1 cellular context compared by ENCODE assay signal in the genomic region with DNA sequence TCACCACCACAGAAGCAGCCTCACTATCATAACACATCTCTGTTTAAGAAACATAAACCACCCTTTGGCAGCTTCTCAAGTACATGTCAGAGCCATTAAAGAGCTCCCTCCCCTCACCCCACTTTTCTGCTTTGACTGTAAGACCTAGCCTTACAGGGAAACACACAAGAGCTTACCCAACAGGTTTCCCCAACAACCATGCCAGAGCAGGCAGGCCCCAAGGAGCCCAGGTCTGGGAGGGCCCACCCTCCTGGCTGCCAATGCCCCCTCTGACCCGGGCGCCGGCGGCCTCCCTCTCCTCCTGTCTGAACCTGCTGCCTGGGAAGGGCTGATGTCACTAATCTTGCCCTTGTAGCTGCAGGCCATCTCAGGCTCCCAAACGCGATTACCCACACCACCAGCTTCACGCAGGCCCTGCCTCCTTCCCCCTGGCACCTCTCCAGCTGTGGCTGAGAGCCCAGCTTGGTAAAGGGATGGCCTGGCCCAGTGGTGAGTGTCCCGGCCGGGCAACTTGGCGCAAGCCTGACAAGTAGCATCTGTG.
TF ChIP-seq lines count a peak whose summit lies in the region.

No MANE protein-coding gene starts in this region.

TF ChIP-seq in HepG2, 621 proteins besides CTCF, POLR2A, EP300 and RAD21 (continued from another document):
- TF ChIP-seq, protein P1, sequence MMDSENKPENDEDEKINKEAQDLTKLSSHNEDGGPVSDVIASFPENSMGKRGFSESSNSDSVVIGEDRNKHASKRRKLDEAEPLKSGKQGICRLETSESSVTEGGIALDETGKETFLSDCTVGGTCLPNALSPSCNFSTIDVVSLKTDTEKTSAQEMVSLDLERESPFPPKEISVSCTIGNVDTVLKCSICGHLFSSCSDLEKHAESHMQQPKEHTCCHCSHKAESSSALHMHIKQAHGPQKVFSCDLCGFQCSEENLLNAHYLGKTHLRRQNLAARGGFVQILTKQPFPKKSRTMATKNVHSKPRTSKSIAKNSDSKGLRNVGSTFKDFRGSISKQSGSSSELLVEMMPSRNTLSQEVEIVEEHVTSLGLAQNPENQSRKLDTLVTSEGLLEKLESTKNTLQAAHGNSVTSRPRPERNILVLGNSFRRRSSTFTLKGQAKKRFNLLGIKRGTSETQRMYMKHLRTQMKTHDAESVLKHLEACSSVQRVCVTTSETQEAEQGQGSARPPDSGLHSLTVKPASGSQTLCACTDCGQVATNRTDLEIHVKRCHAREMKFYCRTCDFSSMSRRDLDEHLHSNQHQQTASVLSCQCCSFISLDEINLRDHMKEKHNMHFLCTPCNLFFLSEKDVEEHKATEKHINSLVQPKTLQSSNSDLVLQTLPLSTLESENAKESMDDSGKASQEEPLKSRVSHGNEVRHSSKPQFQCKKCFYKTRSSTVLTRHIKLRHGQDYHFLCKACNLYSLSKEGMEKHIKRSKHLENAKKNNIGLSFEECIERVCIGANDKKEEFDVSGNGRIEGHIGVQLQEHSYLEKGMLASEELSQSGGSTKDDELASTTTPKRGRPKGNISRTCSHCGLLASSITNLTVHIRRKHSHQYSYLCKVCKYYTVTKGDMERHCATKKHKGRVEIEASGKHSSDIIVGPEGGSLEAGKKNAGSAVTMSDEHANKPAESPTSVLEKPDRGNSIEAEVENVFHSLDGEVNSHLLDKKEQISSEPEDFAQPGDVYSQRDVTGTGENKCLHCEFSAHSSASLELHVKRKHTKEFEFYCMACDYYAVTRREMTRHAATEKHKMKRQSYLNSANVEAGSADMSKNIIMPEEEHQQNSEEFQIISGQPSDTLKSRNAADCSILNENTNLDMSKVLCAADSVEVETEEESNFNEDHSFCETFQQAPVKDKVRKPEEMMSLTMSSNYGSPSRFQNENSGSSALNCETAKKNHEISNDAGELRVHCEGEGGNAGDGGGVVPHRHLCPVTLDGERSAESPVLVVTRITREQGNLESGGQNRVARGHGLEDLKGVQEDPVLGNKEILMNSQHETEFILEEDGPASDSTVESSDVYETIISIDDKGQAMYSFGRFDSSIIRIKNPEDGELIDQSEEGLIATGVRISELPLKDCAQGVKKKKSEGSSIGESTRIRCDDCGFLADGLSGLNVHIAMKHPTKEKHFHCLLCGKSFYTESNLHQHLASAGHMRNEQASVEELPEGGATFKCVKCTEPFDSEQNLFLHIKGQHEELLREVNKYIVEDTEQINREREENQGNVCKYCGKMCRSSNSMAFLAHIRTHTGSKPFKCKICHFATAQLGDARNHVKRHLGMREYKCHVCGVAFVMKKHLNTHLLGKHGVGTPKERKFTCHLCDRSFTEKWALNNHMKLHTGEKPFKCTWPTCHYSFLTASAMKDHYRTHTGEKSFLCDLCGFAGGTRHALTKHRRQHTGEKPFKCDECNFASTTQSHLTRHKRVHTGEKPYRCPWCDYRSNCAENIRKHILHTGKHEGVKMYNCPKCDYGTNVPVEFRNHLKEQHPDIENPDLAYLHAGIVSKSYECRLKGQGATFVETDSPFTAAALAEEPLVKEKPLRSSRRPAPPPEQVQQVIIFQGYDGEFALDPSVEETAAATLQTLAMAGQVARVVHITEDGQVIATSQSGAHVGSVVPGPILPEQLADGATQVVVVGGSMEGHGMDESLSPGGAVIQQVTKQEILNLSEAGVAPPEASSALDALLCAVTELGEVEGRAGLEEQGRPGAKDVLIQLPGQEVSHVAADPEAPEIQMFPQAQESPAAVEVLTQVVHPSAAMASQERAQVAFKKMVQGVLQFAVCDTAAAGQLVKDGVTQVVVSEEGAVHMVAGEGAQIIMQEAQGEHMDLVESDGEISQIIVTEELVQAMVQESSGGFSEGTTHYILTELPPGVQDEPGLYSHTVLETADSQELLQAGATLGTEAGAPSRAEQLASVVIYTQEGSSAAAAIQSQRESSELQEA (CRISPR knock-in tag; IDR thresholded peaks at IDR 0.05; ENCODE audit: not compliant biosample characterization): no peak
- no peak for TF ChIP-seq NCOA1 (CRISPR knock-in tag; IDR thresholded peaks at IDR 0.05)
TF ChIP-seq in HepG2: peak in this region for 0.
